8 cellular contexts compared by ENCODE assay signal in the genomic region with DNA sequence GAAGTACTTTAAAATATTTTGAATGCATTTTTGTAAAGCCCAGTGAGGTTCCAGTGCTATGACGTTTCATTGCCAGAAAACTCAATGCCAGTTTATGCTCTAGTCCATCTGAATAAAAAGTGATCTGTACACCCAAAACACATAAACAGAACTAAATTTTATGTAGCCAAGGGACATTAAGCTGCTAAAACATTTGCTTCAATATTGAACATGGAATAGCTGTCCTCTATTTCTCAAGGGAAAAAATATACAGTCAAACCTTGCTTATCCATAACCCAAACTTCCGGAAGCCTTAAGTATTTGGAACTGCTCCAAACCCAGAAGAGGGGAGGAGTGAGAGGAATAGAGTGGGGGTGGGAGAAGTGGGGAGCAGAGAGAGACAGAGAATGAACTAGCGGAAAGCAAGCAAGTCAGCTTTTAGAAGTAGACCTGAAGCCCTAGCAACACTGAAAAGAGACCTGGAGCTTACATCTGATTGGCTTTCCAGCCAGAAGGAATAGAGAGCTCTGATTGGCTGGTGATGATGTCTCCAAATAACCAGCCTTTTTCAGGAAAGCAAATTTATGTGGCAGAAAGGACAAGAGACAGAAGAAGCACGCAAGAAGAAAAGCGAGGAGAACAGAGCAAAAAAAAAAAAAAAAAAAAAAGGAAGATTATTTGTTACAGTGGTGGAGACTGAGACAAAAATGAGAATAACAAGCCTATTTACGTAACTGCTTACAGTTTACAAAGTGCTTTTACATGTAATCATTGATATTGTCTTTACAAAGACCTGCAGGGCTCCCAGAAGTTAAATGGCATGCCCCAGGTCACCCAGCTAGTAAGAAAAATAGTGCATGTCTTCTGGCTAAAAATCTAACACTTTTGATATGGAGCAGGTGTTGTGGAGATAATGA.
DNase-seq lines count a peak whose midpoint lies in the region; ATAC-seq and TF ChIP-seq lines count a peak whose summit lies in the region.

No MANE protein-coding gene starts in this region.

- BruUV-seq in A673 (replicated peaks; lab: Mats Ljungman, UMichigan): no TSS peak

- no peak overlapping the region for H3K27ac ChIP-seq in A673 (ENCODE audit: low read depth, low read length, poor library complexity, severe bottlenecking)

- H3K4me3 Mint-ChIP-seq in T-helper 1 cell treated with Interleukin-12 subunit alpha and Interleukin-12 subunit beta and Interleukin-4 antibody, amounts not matched to agents 30 μg/mL and 1 μg/mL, for 36 hours: peak overlapping the region; percentile 33

- no peaks in the 10 kb centered on the region for H3K9me3 ChIP-seq in A673 (ENCODE audit: low read depth, low read length, poor library complexity, severe bottlenecking)

- H3K36me3 Mint-ChIP-seq in T-helper 1 cell treated with Interleukin-12 subunit alpha and Interleukin-12 subunit beta and Interleukin-4 antibody, amounts not matched to agents 30 μg/mL and 1 μg/mL, for 36 hours (ENCODE audit: low read depth): peaks cover 11% of the 10 kb centered on the region

- CTCF ChIA-PET in A673 (lab: Charles Lee): interaction anchor here (0.7 to 0.8 kb wide), 4 partner anchors 17 to 1053 kb away, joined by 4 to 13 read pairs (median 8); no protein-coding TSS in a partner anchor

- H3K4me1 ChIP-seq in A673 (ENCODE audit: insufficient read depth, low read length, poor library complexity, severe bottlenecking): peaks cover 14% of the 10 kb centered on the region

- H3K36me3 ChIP-seq in A673 (ENCODE audit: insufficient read depth, low read length, poor library complexity, severe bottlenecking): no peaks in the 10 kb centered on the region

- H3K9me3 Mint-ChIP-seq in T-helper 1 cell treated with Interleukin-12 subunit alpha and Interleukin-12 subunit beta and Interleukin-4 antibody, amounts not matched to agents 30 μg/mL and 1 μg/mL, for 36 hours: peaks cover 12% of the 10 kb centered on the region

- H3K4me3 ChIP-seq in A673 (ENCODE audit: low read depth, low read length, poor library complexity, severe bottlenecking): no peak overlapping the region
- H3K4me3 ChIP-seq in fibroblast of villous mesenchyme (ENCODE audit: low read depth, low read length): no peak overlapping the region

- ATAC-seq in GM18508 (IDR thresholded peaks at IDR 0.05; ENCODE audit: insufficient read depth, unreplicated experiment) (peak; percentile 37), HG03457 (IDR thresholded peaks at IDR 0.05; ENCODE audit: unreplicated experiment) (peak; percentile 28)

- H3K27me3 Mint-ChIP-seq in T-helper 1 cell treated with Interleukin-12 subunit alpha and Interleukin-12 subunit beta and Interleukin-4 antibody, amounts not matched to agents 30 μg/mL and 1 μg/mL, for 36 hours (ENCODE audit: low read depth): no peaks in the 10 kb centered on the region

- intact Hi-C loops in A673 (cut with micrococcal nuclease; ENCODE audit: unreplicated experiment): loop anchor here (5.0 kb wide), 2 partner anchors 270 to 730 kb away; a partner anchor contains a TSS

- peaks cover 25% of the 10 kb centered on the region for H3K4me1 Mint-ChIP-seq in T-helper 1 cell treated with Interleukin-12 subunit alpha and Interleukin-12 subunit beta and Interleukin-4 antibody, amounts not matched to agents 30 μg/mL and 1 μg/mL, for 36 hours (ENCODE audit: low read depth)

- H3K27me3 ChIP-seq in A673 (replicated peaks; ENCODE audit: insufficient read depth, low read depth, low read length, poor library complexity): no peaks in the 10 kb centered on the region

- H3K27ac Mint-ChIP-seq in T-helper 1 cell treated with Interleukin-12 subunit alpha and Interleukin-12 subunit beta and Interleukin-4 antibody, amounts not matched to agents 30 μg/mL and 1 μg/mL, for 36 hours: no peak overlapping the region

- POLR2A ChIA-PET in A673 (lab: Charles Lee; ENCODE audit: low non-redundant PET): interaction anchor here (0.7 kb wide), 1 partner anchor 354 kb away, joined by 17 read pairs; no protein-coding TSS in a partner anchor

- DNase-seq in A673 (ENCODE audit: low spot score) (peak; percentile 73), fibroblast of villous mesenchyme (ENCODE audit: low read depth) (peak; percentile 80), non-pigmented ciliary epithelial cell (ENCODE audit: low read depth) (peak; percentile 97), activated gamma-delta T cell treated with Interleukin-2 at 50 U/mL for 16 hours (no peak)
- DNase-seq in stimulated activated CD4-positive, alpha-beta T cell treated with anti-CD3 and anti-CD28 coated beads, Interleukin-12 subunit alpha, Interleukin-12 subunit beta, amount 100 ng/mL, for 4 hours: no peak

- no peak for TF ChIP-seq CTCF in A673 (conservative IDR thresholded peaks at IDR 0.05; ENCODE audit: low read depth, low read length)
- TF ChIP-seq CTCF in fibroblast of villous mesenchyme (IDR thresholded peaks at IDR 0.05; ENCODE audit: insufficient read depth, low read depth, low read length): no peak

Comparison
In these comparisons a context has a peak if more than half of its experiments do, and no peak if none do; other contexts are left out.
1. DNase-seq: peak in A673 (single experiment), fibroblast of villous mesenchyme (single experiment) and non-pigmented ciliary epithelial cell (single experiment); none in stimulated activated CD4-positive, alpha-beta T cell treated with anti-CD3 and anti-CD28 coated beads, Interleukin-12 subunit alpha, Interleukin-12 subunit beta, amount 100 ng/mL, for 4 hours (single experiment) and activated gamma-delta T cell treated with Interleukin-2 at 50 U/mL for 16 hours (single experiment).